Comparison of ENCODE assay signal across 1 cellular context in genomic region chr5:131193106-131193505, GRCh38.
TF ChIP-seq lines count a peak whose summit lies in the region.

No MANE protein-coding gene starts in this region.

TF ChIP-seq in IMR-90, 13 proteins besides CTCF, POLR2A, EP300 and RAD21:
- no peak for TF ChIP-seq MAZ (IDR thresholded peaks at IDR 0.05; ENCODE audit: borderline replicate concordance, low read depth, low read length)
- no peak for TF ChIP-seq BHLHE40 (IDR thresholded peaks at IDR 0.05; ENCODE audit: low read depth, low read length)
- no peak for TF ChIP-seq FOS (IDR thresholded peaks at IDR 0.05; ENCODE audit: low read depth, low read length)
- no peak for TF ChIP-seq RCOR1 (IDR thresholded peaks at IDR 0.05; ENCODE audit: insufficient replicate concordance, low read length)
- no peak for TF ChIP-seq USF2 (IDR thresholded peaks at IDR 0.05; ENCODE audit: low read depth, low read length)
- no peak for TF ChIP-seq SMC3 (IDR thresholded peaks at IDR 0.05; ENCODE audit: low read depth, low read length)
- no peak for TF ChIP-seq CEBPB (IDR thresholded peaks at IDR 0.05; ENCODE audit: low read depth, low read length)
- no peak for TF ChIP-seq MAFK (IDR thresholded peaks at IDR 0.05; ENCODE audit: low read depth, low read length)
- TF ChIP-seq MXI1 (IDR thresholded peaks at IDR 0.05; ENCODE audit: borderline replicate concordance, low read depth, low read length) = no peak
- TF ChIP-seq RFX5 (IDR thresholded peaks at IDR 0.05; ENCODE audit: low read depth, low read length) = no peak
- TF ChIP-seq, protein P1, sequence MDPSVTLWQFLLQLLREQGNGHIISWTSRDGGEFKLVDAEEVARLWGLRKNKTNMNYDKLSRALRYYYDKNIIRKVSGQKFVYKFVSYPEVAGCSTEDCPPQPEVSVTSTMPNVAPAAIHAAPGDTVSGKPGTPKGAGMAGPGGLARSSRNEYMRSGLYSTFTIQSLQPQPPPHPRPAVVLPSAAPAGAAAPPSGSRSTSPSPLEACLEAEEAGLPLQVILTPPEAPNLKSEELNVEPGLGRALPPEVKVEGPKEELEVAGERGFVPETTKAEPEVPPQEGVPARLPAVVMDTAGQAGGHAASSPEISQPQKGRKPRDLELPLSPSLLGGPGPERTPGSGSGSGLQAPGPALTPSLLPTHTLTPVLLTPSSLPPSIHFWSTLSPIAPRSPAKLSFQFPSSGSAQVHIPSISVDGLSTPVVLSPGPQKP (IDR thresholded peaks at IDR 0.05; ENCODE audit: borderline replicate concordance, low read depth, low read length) = no peak
- no peak for TF ChIP-seq CHD1 (IDR thresholded peaks at IDR 0.05; ENCODE audit: low read depth, low read length)
- TF ChIP-seq NFE2L2 (IDR thresholded peaks at IDR 0.05; ENCODE audit: low read depth, low read length) = no peak
